Comparison of ENCODE assay signal across 18 cellular contexts in the genomic region with DNA sequence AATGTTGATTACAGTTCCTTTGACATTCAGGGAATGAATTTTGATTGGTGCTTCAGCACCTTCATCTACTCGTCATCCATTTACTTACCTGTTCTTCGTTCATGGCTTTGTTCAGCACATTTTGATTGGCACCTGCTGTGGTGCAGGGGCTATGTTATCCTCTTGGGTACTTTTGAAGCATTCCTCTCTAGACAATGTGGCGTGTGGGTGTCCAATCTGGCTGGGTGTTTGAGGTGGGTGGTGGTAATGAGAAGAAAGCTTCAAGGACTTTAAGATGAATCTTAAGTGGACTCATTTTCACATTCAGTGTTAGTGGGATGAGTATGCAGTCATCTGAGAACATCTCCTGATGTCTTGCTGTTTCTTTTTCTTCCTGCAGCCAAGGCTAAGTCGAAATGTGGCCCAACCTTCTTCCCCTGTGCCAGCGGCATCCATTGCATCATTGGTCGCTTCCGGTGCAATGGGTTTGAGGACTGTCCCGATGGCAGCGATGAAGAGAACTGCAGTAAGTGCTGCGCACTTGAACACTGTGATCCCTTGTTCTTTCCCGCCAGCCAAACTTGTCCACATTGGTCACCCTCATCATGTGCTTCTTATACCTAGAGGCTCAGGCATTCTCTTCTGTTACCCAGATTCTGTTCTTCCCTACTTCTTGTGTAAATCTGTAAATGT.
"Had no signal": no experiment of that assay in that cellular context is flagged by ENCODE, and none has a peak within 500 bp of the region (broad histone marks: within the 10 kb centered on the region; RNA-seq: fewer than 3 reads in every experiment).

No MANE protein-coding gene starts in this region.

- H3K27me3 ChIP-seq: esophagus squamous epithelium, hepatocyte, neural progenitor cell, right lobe of liver, tibial artery, upper lobe of left lung, uterus had no signal

- H3K9me3 ChIP-seq: esophagus squamous epithelium, psoas muscle, right lobe of liver, tibial artery, upper lobe of left lung, uterus had no signal

- H3K4me3 ChIP-seq: esophagus squamous epithelium, hepatocyte, neural progenitor cell, psoas muscle, right lobe of liver, tibial artery, upper lobe of left lung, uterus had no signal

- H3K4me1 ChIP-seq: esophagus squamous epithelium, psoas muscle, right lobe of liver, tibial artery, upper lobe of left lung, uterus had no signal

- ATAC-seq: effector memory CD8-positive, alpha-beta T cell; naive thymus-derived CD4-positive, alpha-beta T cell; psoas muscle; right lobe of liver; stimulated activated effector memory CD8-positive, alpha-beta T cell treated with anti-CD3 and anti-CD28 coated beads, Interleukin-12 subunit alpha, Interleukin-12 subunit beta, amount 100 ng/mL, for 72 hours; stimulated activated naive CD8-positive, alpha-beta T cell treated with anti-CD3 and anti-CD28 coated beads, Interleukin-15, Interleukin-2, amounts not matched to agents 100 U/mL and 50 U/mL, for 24 hours had no signal

- H3K27me3 Mint-ChIP-seq: dendritic cell treated with granulocyte-macrophage colony-stimulating factor and Interleukin-4, amounts not matched to agents 40 ng/mL and 50 ng/mL, for 4 days had no signal

- H3K9ac ChIP-seq: neural progenitor cell had no signal

- H3K4me3 Mint-ChIP-seq: dendritic cell treated with granulocyte-macrophage colony-stimulating factor and Interleukin-4, amounts not matched to agents 40 ng/mL and 50 ng/mL, for 4 days; effector memory CD8-positive, alpha-beta T cell; naive thymus-derived CD4-positive, alpha-beta T cell; neural progenitor cell; stimulated activated effector memory CD8-positive, alpha-beta T cell treated with anti-CD3 and anti-CD28 coated beads, Interleukin-12 subunit alpha, Interleukin-12 subunit beta, amount 100 ng/mL, for 72 hours had no signal

- H3K36me3 ChIP-seq: right lobe of liver, upper lobe of left lung, uterus had no signal

- DNase-seq: effector memory CD8-positive, alpha-beta T cell; esophagus squamous epithelium; foreskin fibroblast; mesendoderm; naive thymus-derived CD4-positive, alpha-beta T cell; psoas muscle; retina; right lobe of liver; stimulated activated CD4-positive, alpha-beta T cell treated with anti-CD3 and anti-CD28 coated beads, Interleukin-4, amount 100 ng/mL, for 1 hour; stimulated activated CD8-positive, alpha-beta memory T cell treated with anti-CD3 and anti-CD28 coated beads, Interleukin-4, amount 100 ng/mL, for 48 hours; stimulated activated naive CD8-positive, alpha-beta T cell treated with anti-CD3 and anti-CD28 coated beads, Interleukin-15, Interleukin-2, amounts not matched to agents 100 U/mL and 50 U/mL, for 24 hours; tibial artery; upper lobe of left lung; uterus had no signal

- H3K27ac ChIP-seq: esophagus squamous epithelium, hepatocyte, neural progenitor cell, psoas muscle, right lobe of liver, tibial artery, upper lobe of left lung, uterus had no signal

- H3K9me3 Mint-ChIP-seq: dendritic cell treated with granulocyte-macrophage colony-stimulating factor and Interleukin-4, amounts not matched to agents 40 ng/mL and 50 ng/mL, for 4 days; effector memory CD8-positive, alpha-beta T cell had no signal

- H3K27ac Mint-ChIP-seq: dendritic cell treated with granulocyte-macrophage colony-stimulating factor and Interleukin-4, amounts not matched to agents 40 ng/mL and 50 ng/mL, for 4 days; effector memory CD8-positive, alpha-beta T cell; naive thymus-derived CD4-positive, alpha-beta T cell; neural progenitor cell; stimulated activated effector memory CD8-positive, alpha-beta T cell treated with anti-CD3 and anti-CD28 coated beads, Interleukin-12 subunit alpha, Interleukin-12 subunit beta, amount 100 ng/mL, for 72 hours had no signal

- H3K4me1 Mint-ChIP-seq: naive thymus-derived CD4-positive, alpha-beta T cell; stimulated activated effector memory CD8-positive, alpha-beta T cell treated with anti-CD3 and anti-CD28 coated beads, Interleukin-12 subunit alpha, Interleukin-12 subunit beta, amount 100 ng/mL, for 72 hours had no signal

- H3K36me3 Mint-ChIP-seq: naive thymus-derived CD4-positive, alpha-beta T cell; stimulated activated effector memory CD8-positive, alpha-beta T cell treated with anti-CD3 and anti-CD28 coated beads, Interleukin-12 subunit alpha, Interleukin-12 subunit beta, amount 100 ng/mL, for 72 hours had no signal
